In genomic region chr11:7227724-7228123, GRCh38 we compare ENCODE assay signal across 2 cellular contexts.
A peak's percentile ranks its signal among the peaks of the same experiment; 100 is the strongest.
TF ChIP-seq lines count a peak whose summit lies in the region.

No MANE protein-coding gene starts in this region.

TF ChIP-seq in HepG2, 621 proteins besides CTCF, POLR2A, EP300 and RAD21:
- TF ChIP-seq MAFF (IDR thresholded peaks at IDR 0.05; ENCODE audit: low read depth, low read length) (peak; percentile 95), HDAC2 (CRISPR knock-in tag; IDR thresholded peaks at IDR 0.05) (no peak), ZBTB25 (CRISPR knock-in tag; IDR thresholded peaks at IDR 0.05) (no peak), ZIK1 (CRISPR knock-in tag; IDR thresholded peaks at IDR 0.05; ENCODE audit: borderline replicate concordance, low read depth) (no peak), MAFK (conservative IDR thresholded peaks at IDR 0.05 in 1 of 2, IDR thresholded peaks at IDR 0.05 in 1 of 2; ENCODE audit: low read length in 2 of 2) (peak; percentile 90 to 96), NFRKB (IDR thresholded peaks at IDR 0.05) (no peak), PRDM4 (CRISPR knock-in tag; IDR thresholded peaks at IDR 0.05; ENCODE audit: borderline replicate concordance) (no peak), MNT (IDR thresholded peaks at IDR 0.05) (no peak), ZNF367 (CRISPR knock-in tag; IDR thresholded peaks at IDR 0.05; ENCODE audit: borderline replicate concordance) (no peak), ZFP1 (CRISPR knock-in tag; IDR thresholded peaks at IDR 0.05) (no peak), ZNF816 (CRISPR knock-in tag; IDR thresholded peaks at IDR 0.05; ENCODE audit: borderline replicate concordance) (no peak), ZFY (CRISPR knock-in tag; IDR thresholded peaks at IDR 0.05) (no peak)
- TF ChIP-seq, protein P1, sequence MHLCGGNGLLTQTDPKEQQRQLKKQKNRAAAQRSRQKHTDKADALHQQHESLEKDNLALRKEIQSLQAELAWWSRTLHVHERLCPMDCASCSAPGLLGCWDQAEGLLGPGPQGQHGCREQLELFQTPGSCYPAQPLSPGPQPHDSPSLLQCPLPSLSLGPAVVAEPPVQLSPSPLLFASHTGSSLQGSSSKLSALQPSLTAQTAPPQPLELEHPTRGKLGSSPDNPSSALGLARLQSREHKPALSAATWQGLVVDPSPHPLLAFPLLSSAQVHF (CRISPR knock-in tag; IDR thresholded peaks at IDR 0.05), result no peak

TF ChIP-seq in H1, 55 proteins besides CTCF, POLR2A, EP300 and RAD21:
- TF ChIP-seq CBX8 (IDR thresholded peaks at IDR 0.05; ENCODE audit: borderline replicate concordance, low read depth, low read length) (no peak), MAFK (IDR thresholded peaks at IDR 0.05; ENCODE audit: low read depth, low read length) (peak; percentile 63; the same call in 1 of the 2 replicates), SP1 (IDR thresholded peaks at IDR 0.05; ENCODE audit: low read depth, low read length) (no peak)
